8 cellular contexts compared by ENCODE assay signal in genomic region chr2:48414980-48415764, GRCh38. TPM values are rescaled to one million over a fixed set of nuclear protein-coding genes. Genes with fewer than 3 reads are reported as not detected.
DNase-seq lines count a peak whose midpoint lies in the region; ATAC-seq and TF ChIP-seq lines count a peak whose summit lies in the region.

No MANE protein-coding gene starts in this region.

- TF ChIP-seq CTCF in BE2C (IDR thresholded peaks at IDR 0.05; ENCODE audit: low read depth, low read length) = no peak
- TF ChIP-seq CTCF in astrocyte of the spinal cord (IDR thresholded peaks at IDR 0.05; ENCODE audit: low read depth, low read length) = no peak

- H3K27me3 ChIP-seq in BE2C = no peaks in the 10 kb centered on the region

- H3K4me3 ChIP-seq in BE2C (ENCODE audit: low read depth, low read length) (no peak overlapping the region), astrocyte of the spinal cord (ENCODE audit: low read depth, low read length) (no peak overlapping the region)

- DNase-seq in BE2C (peak; percentile 7), HT1080 (ENCODE audit: low read depth) (peak; percentile 30), astrocyte of the spinal cord (ENCODE audit: low read depth, low spot score) (peak; percentile 26), medulla oblongata (ENCODE audit: extremely low spot score) (peak; percentile 93), mucosa of gallbladder (ENCODE audit: low spot score) (no peak), NCI-H2029 treated with DMSO at 0.1 percent for 48 hours (lab: John Stamatoyannopoulos, UW) (no peak)

- H3K36me3 ChIP-seq in BE2C = no peaks in the 10 kb centered on the region

- in situ Hi-C loops in astrocyte of the spinal cord (cut with HindIII; ENCODE audit: low sequenced_read_pairs) = no loop called here

- H3K9me3 ChIP-seq in BE2C = no peaks in the 10 kb centered on the region

- H3K4me1 ChIP-seq in BE2C = no peaks in the 10 kb centered on the region

- ATAC-seq in HG02763 (IDR thresholded peaks at IDR 0.05; ENCODE audit: unreplicated experiment) (no peak), HG03139 (IDR thresholded peaks at IDR 0.05; ENCODE audit: unreplicated experiment) (no peak)

RNA-seq across cellular contexts. Expression of gene PPP1R21, which starts 25.4 kb away (rescaled TPM):
- 2.5 TPM for polyA plus RNA-seq in BE2C (2012; ENCODE audit: insufficient read depth, insufficient read length, low read depth)
- 10.3 and 15.2 TPM in 2 replicates for total RNA-seq in HT1080 (2014; rRNA removed; shearing (Covaris generic))
- polyA plus RNA-seq in HT1080 (2015; cell fraction: cytosol; rRNA removed) = 14.1 and 14.3 TPM in 2 replicates
- 20.0 and 21.5 TPM in 2 replicates for polyA plus RNA-seq in HT1080 (2015; cell fraction: nucleus; rRNA removed)
- 37.6 TPM for total RNA-seq in mucosa of gallbladder

Comparison
In these comparisons a context has a peak if more than half of its experiments do, and no peak if none do; other contexts are left out.
1. DNase-seq: peak in BE2C (single experiment), HT1080 (single experiment), astrocyte of the spinal cord (single experiment) and medulla oblongata (single experiment); none in mucosa of gallbladder (single experiment) and NCI-H2029 treated with DMSO at 0.1 percent for 48 hours (single experiment).